ENCODE assay signal across 8 cellular contexts in the genomic region with DNA sequence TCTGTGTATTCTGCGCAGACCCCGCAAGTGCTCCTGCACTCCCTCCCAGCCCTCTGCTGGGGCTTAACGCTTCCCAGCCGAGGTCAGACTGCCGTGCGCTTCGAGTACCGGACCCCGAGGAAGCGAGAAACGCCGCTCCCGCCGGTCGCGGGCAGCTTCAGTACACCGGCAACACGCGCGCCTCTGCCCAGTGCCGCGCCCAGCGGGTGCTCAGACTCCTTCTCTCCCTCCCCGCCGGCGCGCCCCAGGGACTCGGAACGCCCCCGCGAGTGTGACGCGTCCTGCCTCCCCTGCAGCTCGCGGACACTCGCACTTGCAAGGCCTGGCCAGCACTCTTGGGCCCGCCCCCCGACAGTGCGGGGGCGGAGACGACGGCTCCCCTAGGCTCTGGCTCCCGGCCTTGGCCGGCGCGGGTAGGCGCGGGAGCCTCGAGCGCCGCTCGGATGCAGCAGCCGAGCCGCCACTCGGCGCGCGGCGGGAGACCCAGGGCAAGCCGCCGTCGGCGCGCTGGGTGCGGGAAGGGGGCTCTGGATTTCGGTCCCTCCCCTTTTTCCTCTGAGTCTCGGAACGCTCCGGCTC. TPM values are rescaled to one million over a fixed set of nuclear protein-coding genes. Genes with fewer than 3 reads are reported as not detected.
DNase-seq lines count a peak whose midpoint lies in the region; ATAC-seq and TF ChIP-seq lines count a peak whose summit lies in the region.

A gene with protein sequence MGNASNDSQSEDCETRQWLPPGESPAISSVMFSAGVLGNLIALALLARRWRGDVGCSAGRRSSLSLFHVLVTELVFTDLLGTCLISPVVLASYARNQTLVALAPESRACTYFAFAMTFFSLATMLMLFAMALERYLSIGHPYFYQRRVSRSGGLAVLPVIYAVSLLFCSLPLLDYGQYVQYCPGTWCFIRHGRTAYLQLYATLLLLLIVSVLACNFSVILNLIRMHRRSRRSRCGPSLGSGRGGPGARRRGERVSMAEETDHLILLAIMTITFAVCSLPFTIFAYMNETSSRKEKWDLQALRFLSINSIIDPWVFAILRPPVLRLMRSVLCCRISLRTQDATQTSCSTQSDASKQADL (plus strand): TSS at position 410 of the 579 bp plus-strand sequence. CDS start 237 bp downstream, outside the sequence.

- TF ChIP-seq POLR2A in uterus (IDR thresholded peaks at IDR 0.05): peak in 1 of 2 donors; percentile 65

- H3K9me3 ChIP-seq in left ventricle myocardium inferior (replicated peaks) (no peaks in the 10 kb centered on the region), uterus (no peaks in the 10 kb centered on the region)

- peak within 1 kb of the TSS; percentile 71 for H3K4me3 ChIP-seq in left ventricle myocardium inferior
- H3K4me3 ChIP-seq in uterus: peak within 1 kb of the TSS; percentile 50 to 58

- H3K27me3 ChIP-seq in left ventricle myocardium inferior (ENCODE audit: low read depth) (peaks cover 84% of the 10 kb centered on the region), uterus (no peaks in the 10 kb centered on the region)

- no peaks in the 10 kb centered on the region for H3K36me3 ChIP-seq in left ventricle myocardium inferior
- no peaks in the 10 kb centered on the region for H3K36me3 ChIP-seq in uterus

- intact Hi-C loops in left ventricle myocardium inferior (cut with micrococcal nuclease) (no loop called here), uterus (cut with DNase I; ENCODE audit: low total_unique reads) (no loop called here)

- peaks cover 24% of the 10 kb centered on the region for H3K4me1 ChIP-seq in left ventricle myocardium inferior
- H3K4me1 ChIP-seq in uterus: peaks cover 0 to 6% of the 10 kb centered on the region in 2 donors

- ATAC-seq in GM18870 (IDR thresholded peaks at IDR 0.05; ENCODE audit: unreplicated experiment): peak; percentile 28
- peak; percentile 51 for ATAC-seq in HG03520 (IDR thresholded peaks at IDR 0.05; ENCODE audit: unreplicated experiment)

- H3K27ac ChIP-seq in left ventricle myocardium inferior (replicated peaks): no peak within 1 kb of the TSS
- peak within 1 kb of the TSS; percentile 68 to 86 for H3K27ac ChIP-seq in uterus

- no peak for TF ChIP-seq CTCF in left ventricle myocardium inferior (IDR thresholded peaks at IDR 0.05; ENCODE audit: borderline replicate concordance)
- no peak for TF ChIP-seq CTCF in uterus (IDR thresholded peaks at IDR 0.05)

- DNase-seq in A172 (ENCODE audit: low spot score): peak; percentile 58
- DNase-seq in SW480 (ENCODE audit: low spot score): peak; percentile 68
- peak; percentile 25 for DNase-seq in activated naive CD8-positive, alpha-beta T cell treated with anti-CD3 and anti-CD28 coated beads, Interleukin-2, amount 50 U/mL, for 16 hours (ENCODE audit: low read depth, low spot score)
- peak; percentile 84 for DNase-seq in left ventricle myocardium inferior
- peak; percentile 87 for DNase-seq in renal cortical epithelial cell (ENCODE audit: low read depth)
- DNase-seq in uterus: peak; percentile 90 to 92

RNA-seq across cellular contexts. Expression of the gene that starts here (rescaled TPM):
- 0.12 TPM in 1 of 2 replicates, not detected in the other for total RNA-seq in A172 (2014; rRNA removed; shearing (Covaris generic))
- total RNA-seq in left ventricle myocardium inferior: 0.60 TPM
- 8.7 and 41.3 TPM in 2 replicates for total RNA-seq in renal cortical epithelial cell
- 1 to 10 TPM; 1.5 to 7.1 (median 4.7) TPM for total RNA-seq in uterus

Comparison
In these comparisons a context has a peak if more than half of its experiments do, and no peak if none do; other contexts are left out.
1. Peak in DNase-seq in A172; RNA of the gene not detected or under 1 TPM.
2. Peak in DNase-seq and H3K4me3 ChIP-seq in left ventricle myocardium inferior; RNA of the gene not detected or under 1 TPM.
3. DNase-seq: peak in every context shown above with its lines; median percentile 91 in uterus; 87 in renal cortical epithelial cell; 84 in left ventricle myocardium inferior; 68 in SW480; 58 in A172; 25 in activated naive CD8-positive, alpha-beta T cell treated with anti-CD3 and anti-CD28 coated beads, Interleukin-2, amount 50 U/mL, for 16 hours.